Comparison of ENCODE assay signal across 1 cellular context in the genomic region with DNA sequence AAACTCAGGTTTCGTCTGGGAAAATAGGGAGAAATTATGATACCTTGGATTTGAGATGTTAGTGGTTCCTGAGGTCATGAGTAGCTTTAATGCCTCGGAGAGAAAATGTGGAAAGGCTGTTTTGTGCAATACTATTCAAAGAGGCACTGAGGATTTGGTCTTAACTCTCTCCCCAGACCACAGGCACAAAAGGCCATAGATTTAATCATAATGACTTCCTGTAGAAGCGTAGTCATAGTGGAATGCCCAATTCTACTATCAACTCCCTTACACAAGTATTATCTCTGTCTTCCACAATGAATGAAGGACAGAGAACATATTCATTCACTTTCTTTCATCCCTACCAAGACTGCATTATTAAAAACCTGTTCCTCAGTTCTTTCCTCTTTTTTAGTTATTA.
TF ChIP-seq lines count a peak whose summit lies in the region.

No MANE protein-coding gene starts in this region.

TF ChIP-seq in K562, 482 proteins besides CTCF, POLR2A, EP300 and RAD21 (continued from another document and continues in another):
- TF ChIP-seq, protein P1, sequence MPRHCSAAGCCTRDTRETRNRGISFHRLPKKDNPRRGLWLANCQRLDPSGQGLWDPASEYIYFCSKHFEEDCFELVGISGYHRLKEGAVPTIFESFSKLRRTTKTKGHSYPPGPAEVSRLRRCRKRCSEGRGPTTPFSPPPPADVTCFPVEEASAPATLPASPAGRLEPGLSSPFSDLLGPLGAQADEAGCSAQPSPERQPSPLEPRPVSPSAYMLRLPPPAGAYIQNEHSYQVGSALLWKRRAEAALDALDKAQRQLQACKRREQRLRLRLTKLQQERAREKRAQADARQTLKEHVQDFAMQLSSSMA (CRISPR knock-in tag; IDR thresholded peaks at IDR 0.05) = no peak
- TF ChIP-seq CBFB (CRISPR knock-in tag; IDR thresholded peaks at IDR 0.05) = no peak
- TF ChIP-seq MTA3 (IDR thresholded peaks at IDR 0.05; ENCODE audit: borderline replicate concordance) = no peak
- no peak for TF ChIP-seq TRIM28 (IDR thresholded peaks at IDR 0.05)
- TF ChIP-seq ZFX (CRISPR knock-in tag; IDR thresholded peaks at IDR 0.05) = no peak
- TF ChIP-seq POLR2G (IDR thresholded peaks at IDR 0.05; ENCODE audit: low read depth, low read length) = no peak
- TF ChIP-seq PCBP1 (IDR thresholded peaks at IDR 0.05; ENCODE audit: low read depth, low read length, poor library complexity, severe bottlenecking) = no peak
- no peak for TF ChIP-seq ZC3H8 (IDR thresholded peaks at IDR 0.05)
- TF ChIP-seq PRDM10 (IDR thresholded peaks at IDR 0.05; ENCODE audit: partially characterized antibody) = no peak
- no peak for TF ChIP-seq NONO (IDR thresholded peaks at IDR 0.05; ENCODE audit: low read depth in 2 of 2, low read length in 1 of 2)
- no peak for TF ChIP-seq ZNF253 (CRISPR knock-in tag; conservative IDR thresholded peaks at IDR 0.05)
- TF ChIP-seq, protein P2, sequence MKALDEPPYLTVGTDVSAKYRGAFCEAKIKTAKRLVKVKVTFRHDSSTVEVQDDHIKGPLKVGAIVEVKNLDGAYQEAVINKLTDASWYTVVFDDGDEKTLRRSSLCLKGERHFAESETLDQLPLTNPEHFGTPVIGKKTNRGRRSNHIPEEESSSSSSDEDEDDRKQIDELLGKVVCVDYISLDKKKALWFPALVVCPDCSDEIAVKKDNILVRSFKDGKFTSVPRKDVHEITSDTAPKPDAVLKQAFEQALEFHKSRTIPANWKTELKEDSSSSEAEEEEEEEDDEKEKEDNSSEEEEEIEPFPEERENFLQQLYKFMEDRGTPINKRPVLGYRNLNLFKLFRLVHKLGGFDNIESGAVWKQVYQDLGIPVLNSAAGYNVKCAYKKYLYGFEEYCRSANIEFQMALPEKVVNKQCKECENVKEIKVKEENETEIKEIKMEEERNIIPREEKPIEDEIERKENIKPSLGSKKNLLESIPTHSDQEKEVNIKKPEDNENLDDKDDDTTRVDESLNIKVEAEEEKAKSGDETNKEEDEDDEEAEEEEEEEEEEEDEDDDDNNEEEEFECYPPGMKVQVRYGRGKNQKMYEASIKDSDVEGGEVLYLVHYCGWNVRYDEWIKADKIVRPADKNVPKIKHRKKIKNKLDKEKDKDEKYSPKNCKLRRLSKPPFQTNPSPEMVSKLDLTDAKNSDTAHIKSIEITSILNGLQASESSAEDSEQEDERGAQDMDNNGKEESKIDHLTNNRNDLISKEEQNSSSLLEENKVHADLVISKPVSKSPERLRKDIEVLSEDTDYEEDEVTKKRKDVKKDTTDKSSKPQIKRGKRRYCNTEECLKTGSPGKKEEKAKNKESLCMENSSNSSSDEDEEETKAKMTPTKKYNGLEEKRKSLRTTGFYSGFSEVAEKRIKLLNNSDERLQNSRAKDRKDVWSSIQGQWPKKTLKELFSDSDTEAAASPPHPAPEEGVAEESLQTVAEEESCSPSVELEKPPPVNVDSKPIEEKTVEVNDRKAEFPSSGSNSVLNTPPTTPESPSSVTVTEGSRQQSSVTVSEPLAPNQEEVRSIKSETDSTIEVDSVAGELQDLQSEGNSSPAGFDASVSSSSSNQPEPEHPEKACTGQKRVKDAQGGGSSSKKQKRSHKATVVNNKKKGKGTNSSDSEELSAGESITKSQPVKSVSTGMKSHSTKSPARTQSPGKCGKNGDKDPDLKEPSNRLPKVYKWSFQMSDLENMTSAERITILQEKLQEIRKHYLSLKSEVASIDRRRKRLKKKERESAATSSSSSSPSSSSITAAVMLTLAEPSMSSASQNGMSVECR (CRISPR knock-in tag; IDR thresholded peaks at IDR 0.05) = no peak
- peak; percentile 62 for TF ChIP-seq TEAD4 (IDR thresholded peaks at IDR 0.05; ENCODE audit: low read length)
- no peak for TF ChIP-seq TEAD4 (CRISPR knock-in tag; IDR thresholded peaks at IDR 0.05; ENCODE audit: borderline replicate concordance)
- no peak for TF ChIP-seq NCOA4 (IDR thresholded peaks at IDR 0.05; ENCODE audit: partially characterized antibody)
- TF ChIP-seq ARNT (IDR thresholded peaks at IDR 0.05) = no peak
- TF ChIP-seq ARID1B (IDR thresholded peaks at IDR 0.05) = peak; percentile 70; the same call in 1 of the 2 replicates
- TF ChIP-seq UBTF (IDR thresholded peaks at IDR 0.05; ENCODE audit: borderline replicate concordance in 1 of 2, low read depth in 2 of 2, low read length in 2 of 2) = no peak
- peak; percentile 50; the same call in 1 of the 2 replicates for TF ChIP-seq TAL1 (IDR thresholded peaks at IDR 0.05)
- no peak for TF ChIP-seq THRB (CRISPR knock-in tag; conservative IDR thresholded peaks at IDR 0.05)
- TF ChIP-seq, protein P3, sequence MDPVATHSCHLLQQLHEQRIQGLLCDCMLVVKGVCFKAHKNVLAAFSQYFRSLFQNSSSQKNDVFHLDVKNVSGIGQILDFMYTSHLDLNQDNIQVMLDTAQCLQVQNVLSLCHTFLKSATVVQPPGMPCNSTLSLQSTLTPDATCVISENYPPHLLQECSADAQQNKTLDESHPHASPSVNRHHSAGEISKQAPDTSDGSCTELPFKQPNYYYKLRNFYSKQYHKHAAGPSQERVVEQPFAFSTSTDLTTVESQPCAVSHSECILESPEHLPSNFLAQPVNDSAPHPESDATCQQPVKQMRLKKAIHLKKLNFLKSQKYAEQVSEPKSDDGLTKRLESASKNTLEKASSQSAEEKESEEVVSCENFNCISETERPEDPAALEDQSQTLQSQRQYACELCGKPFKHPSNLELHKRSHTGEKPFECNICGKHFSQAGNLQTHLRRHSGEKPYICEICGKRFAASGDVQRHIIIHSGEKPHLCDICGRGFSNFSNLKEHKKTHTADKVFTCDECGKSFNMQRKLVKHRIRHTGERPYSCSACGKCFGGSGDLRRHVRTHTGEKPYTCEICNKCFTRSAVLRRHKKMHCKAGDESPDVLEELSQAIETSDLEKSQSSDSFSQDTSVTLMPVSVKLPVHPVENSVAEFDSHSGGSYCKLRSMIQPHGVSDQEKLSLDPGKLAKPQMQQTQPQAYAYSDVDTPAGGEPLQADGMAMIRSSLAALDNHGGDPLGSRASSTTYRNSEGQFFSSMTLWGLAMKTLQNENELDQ (CRISPR knock-in tag; IDR thresholded peaks at IDR 0.05; ENCODE audit: borderline replicate concordance) = no peak
- TF ChIP-seq ETV5 (CRISPR knock-in tag; IDR thresholded peaks at IDR 0.05; ENCODE audit: low read depth) = no peak
- TF ChIP-seq DPF2 (IDR thresholded peaks at IDR 0.05) = peak; percentile 48; the same call in 1 of the 2 replicates
- no peak for TF ChIP-seq TARDBP (IDR thresholded peaks at IDR 0.05)
- TF ChIP-seq TBL1XR1 (IDR thresholded peaks at IDR 0.05; ENCODE audit: low read length in 2 of 2) = no peak
- no peak for TF ChIP-seq NRF1 (conservative IDR thresholded peaks at IDR 0.05 in 1 of 2, IDR thresholded peaks at IDR 0.05 in 1 of 2)
- no peak for TF ChIP-seq KAT8 (IDR thresholded peaks at IDR 0.05; ENCODE audit: low read depth)
- no peak for TF ChIP-seq MXD1 (CRISPR knock-in tag; IDR thresholded peaks at IDR 0.05; ENCODE audit: borderline replicate concordance, poor library complexity, severe bottlenecking)
- TF ChIP-seq, protein P4, sequence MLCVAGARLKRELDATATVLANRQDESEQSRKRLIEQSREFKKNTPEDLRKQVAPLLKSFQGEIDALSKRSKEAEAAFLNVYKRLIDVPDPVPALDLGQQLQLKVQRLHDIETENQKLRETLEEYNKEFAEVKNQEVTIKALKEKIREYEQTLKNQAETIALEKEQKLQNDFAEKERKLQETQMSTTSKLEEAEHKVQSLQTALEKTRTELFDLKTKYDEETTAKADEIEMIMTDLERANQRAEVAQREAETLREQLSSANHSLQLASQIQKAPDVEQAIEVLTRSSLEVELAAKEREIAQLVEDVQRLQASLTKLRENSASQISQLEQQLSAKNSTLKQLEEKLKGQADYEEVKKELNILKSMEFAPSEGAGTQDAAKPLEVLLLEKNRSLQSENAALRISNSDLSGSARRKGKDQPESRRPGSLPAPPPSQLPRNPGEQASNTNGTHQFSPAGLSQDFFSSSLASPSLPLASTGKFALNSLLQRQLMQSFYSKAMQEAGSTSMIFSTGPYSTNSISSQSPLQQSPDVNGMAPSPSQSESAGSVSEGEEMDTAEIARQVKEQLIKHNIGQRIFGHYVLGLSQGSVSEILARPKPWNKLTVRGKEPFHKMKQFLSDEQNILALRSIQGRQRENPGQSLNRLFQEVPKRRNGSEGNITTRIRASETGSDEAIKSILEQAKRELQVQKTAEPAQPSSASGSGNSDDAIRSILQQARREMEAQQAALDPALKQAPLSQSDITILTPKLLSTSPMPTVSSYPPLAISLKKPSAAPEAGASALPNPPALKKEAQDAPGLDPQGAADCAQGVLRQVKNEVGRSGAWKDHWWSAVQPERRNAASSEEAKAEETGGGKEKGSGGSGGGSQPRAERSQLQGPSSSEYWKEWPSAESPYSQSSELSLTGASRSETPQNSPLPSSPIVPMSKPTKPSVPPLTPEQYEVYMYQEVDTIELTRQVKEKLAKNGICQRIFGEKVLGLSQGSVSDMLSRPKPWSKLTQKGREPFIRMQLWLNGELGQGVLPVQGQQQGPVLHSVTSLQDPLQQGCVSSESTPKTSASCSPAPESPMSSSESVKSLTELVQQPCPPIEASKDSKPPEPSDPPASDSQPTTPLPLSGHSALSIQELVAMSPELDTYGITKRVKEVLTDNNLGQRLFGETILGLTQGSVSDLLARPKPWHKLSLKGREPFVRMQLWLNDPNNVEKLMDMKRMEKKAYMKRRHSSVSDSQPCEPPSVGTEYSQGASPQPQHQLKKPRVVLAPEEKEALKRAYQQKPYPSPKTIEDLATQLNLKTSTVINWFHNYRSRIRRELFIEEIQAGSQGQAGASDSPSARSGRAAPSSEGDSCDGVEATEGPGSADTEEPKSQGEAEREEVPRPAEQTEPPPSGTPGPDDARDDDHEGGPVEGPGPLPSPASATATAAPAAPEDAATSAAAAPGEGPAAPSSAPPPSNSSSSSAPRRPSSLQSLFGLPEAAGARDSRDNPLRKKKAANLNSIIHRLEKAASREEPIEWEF (CRISPR knock-in tag; IDR thresholded peaks at IDR 0.05) = no peak
- TF ChIP-seq NELFE (IDR thresholded peaks at IDR 0.05; ENCODE audit: insufficient read depth, insufficient read length) = no peak
- peak; percentile 76 for TF ChIP-seq CBFA2T3 (IDR thresholded peaks at IDR 0.05)
- TF ChIP-seq CBFA2T2 (conservative IDR thresholded peaks at IDR 0.05) = peak; percentile 50
- no peak for TF ChIP-seq ELF4 (CRISPR knock-in tag; IDR thresholded peaks at IDR 0.05)
- TF ChIP-seq NR0B1 (IDR thresholded peaks at IDR 0.05; ENCODE audit: partially characterized antibody) = no peak
- peak; percentile 83 for TF ChIP-seq ETV1 (tag; conservative IDR thresholded peaks at IDR 0.05; ENCODE audit: low read depth)
- TF ChIP-seq ESRRA (IDR thresholded peaks at IDR 0.05; ENCODE audit: borderline replicate concordance, low read depth) = no peak
